8 cellular contexts compared by ENCODE assay signal in genomic region chr15:65305144-65305758, GRCh38. TPM values are rescaled to one million over a fixed set of nuclear protein-coding genes. Genes with fewer than 3 reads are reported as not detected.
DNase-seq lines count a peak whose midpoint lies in the region; ATAC-seq and TF ChIP-seq lines count a peak whose summit lies in the region.

No MANE protein-coding gene starts in this region.

- no peak overlapping the region for H2BK15ac ChIP-seq in neuronal stem cell (ENCODE audit: low read length)

- H3K4ac ChIP-seq in neuronal stem cell (ENCODE audit: low read length) = no peak overlapping the region

- intact Hi-C loops in posterior vena cava (cut with DNase I) = no loop called here

- no peak overlapping the region for H4K91ac ChIP-seq in neuronal stem cell (ENCODE audit: low read depth, low read length, poor library complexity)

- H3K4me3 ChIP-seq in MM.1S (ENCODE audit: low read length) = peak overlapping the region; percentile 31; the same call in 1 of the 2 replicates
- H3K4me3 ChIP-seq in ectodermal cell (ENCODE audit: insufficient read depth, low read depth, low read length) = no peak overlapping the region
- no peak overlapping the region for H3K4me3 ChIP-seq in neuronal stem cell (ENCODE audit: low read length in 2 of 2)

- H3K36me3 ChIP-seq in MM.1S (replicated peaks; ENCODE audit: insufficient read depth, low read length) (no peaks in the 10 kb centered on the region), ectodermal cell (ENCODE audit: control insufficient read depth, insufficient read depth, low read length) (no peaks in the 10 kb centered on the region), neuronal stem cell (replicated peaks in 1 of 2; ENCODE audit: control insufficient read depth in 2 of 2, insufficient read depth in 2 of 2, low read length in 2 of 2) (no peaks in the 10 kb centered on the region)

- no peak overlapping the region for H2BK12ac ChIP-seq in neuronal stem cell (ENCODE audit: low read length)

- H2AK5ac ChIP-seq in neuronal stem cell (ENCODE audit: low read depth, low read length) = no peak overlapping the region

- H3K4me2 ChIP-seq in MM.1S (ENCODE audit: low read depth, low read length) (peak overlapping the region; percentile 70), neuronal stem cell (ENCODE audit: insufficient read depth, low read length, poor library complexity, severe bottlenecking) (no peak overlapping the region)

- WGBS in ectodermal cell, 2 experiments = 72 to 74% methylated on average over 14 of the region's 14 CpGs
- WGBS in neuronal stem cell (ENCODE audit: extremely low coverage in 2 of 2, insufficient read length in 2 of 2, insufficient replicate concordance in 1 of 2), 2 donors = no CpG with 5 or more reads among the region's 14 CpGs

- DNase-seq in MM.1S (no peak), neuronal stem cell (ENCODE audit: low spot score) (no peak), DMS79 (lab: John Stamatoyannopoulos, UW) (no peak), posterior vena cava (ENCODE audit: low spot score) (no peak)

- H4K8ac ChIP-seq in neuronal stem cell (ENCODE audit: low read depth, low read length) = no peak overlapping the region

- no peaks in the 10 kb centered on the region for H3K9me2 ChIP-seq in MM.1S (replicated peaks; ENCODE audit: insufficient read depth, low read length)

- ATAC-seq in GM21390 (IDR thresholded peaks at IDR 0.05; ENCODE audit: unreplicated experiment) = peak; percentile 25
- no peak for ATAC-seq in HG03460 (IDR thresholded peaks at IDR 0.05; ENCODE audit: unreplicated experiment)
- ATAC-seq in GM19324 (IDR thresholded peaks at IDR 0.05; ENCODE audit: low FRiP score, unreplicated experiment) = no peak

- no peak overlapping the region for H2BK5ac ChIP-seq in neuronal stem cell (ENCODE audit: low read length)

- TF ChIP-seq CTCF in MM.1S (IDR thresholded peaks at IDR 0.05; ENCODE audit: low read length) = no peak

- H3K27ac ChIP-seq in MM.1S (ENCODE audit: low read length) (peak overlapping the region; percentile 65; the same call in 1 of the 2 replicates), ectodermal cell (ENCODE audit: insufficient read depth, low read depth, low read length, poor library complexity, severe bottlenecking) (peak overlapping the region; percentile 100), neuronal stem cell (replicated peaks; ENCODE audit: low read length) (peak overlapping the region; percentile 36)

- H3K79me2 ChIP-seq in MM.1S (ENCODE audit: low read length) = no peaks in the 10 kb centered on the region

- H3K27me3 ChIP-seq in MM.1S (replicated peaks; ENCODE audit: insufficient read depth, low read length) (no peaks in the 10 kb centered on the region), ectodermal cell (ENCODE audit: control insufficient read depth, insufficient read depth, low read length, poor library complexity, severe bottlenecking) (no peaks in the 10 kb centered on the region), neuronal stem cell (ENCODE audit: control insufficient read depth in 3 of 3, insufficient read depth in 3 of 3, low read depth in 1 of 3, low read length in 3 of 3) (no peaks in the 10 kb centered on the region)

- no peaks in the 10 kb centered on the region for H4K20me1 ChIP-seq in MM.1S (ENCODE audit: insufficient read depth, low read length)

- H2AFZ ChIP-seq in MM.1S (ENCODE audit: low read length) (no peak overlapping the region), neuronal stem cell (ENCODE audit: low read length) (no peak overlapping the region)

- H3K4me1 ChIP-seq in MM.1S (ENCODE audit: low read length) = no peaks in the 10 kb centered on the region
- H3K4me1 ChIP-seq in ectodermal cell (ENCODE audit: control insufficient read depth, insufficient read depth, low read length) = peaks cover 9% of the 10 kb centered on the region
- peaks cover 3 to 8% of the 10 kb centered on the region in 2 donors for H3K4me1 ChIP-seq in neuronal stem cell (ENCODE audit: control insufficient read depth in 2 of 2, insufficient read depth in 1 of 2, low read depth in 1 of 2, low read length in 2 of 2)

- no peak overlapping the region for H3K23ac ChIP-seq in neuronal stem cell (ENCODE audit: low read depth, low read length, poor library complexity)

- peaks cover 1% of the 10 kb centered on the region for H3K79me1 ChIP-seq in neuronal stem cell (ENCODE audit: low read depth, low read length)

- H2BK120ac ChIP-seq in neuronal stem cell (ENCODE audit: low read depth, low read length) = no peak overlapping the region

- peak overlapping the region; percentile 72; the same call in 1 of the 2 replicates for H3K9ac ChIP-seq in MM.1S (ENCODE audit: low read length)
- H3K9ac ChIP-seq in neuronal stem cell (ENCODE audit: low read depth, low read length, poor library complexity) = no peak overlapping the region

- H3K14ac ChIP-seq in neuronal stem cell (ENCODE audit: low read length) = no peak overlapping the region

- peaks cover 21% of the 10 kb centered on the region for H3F3A ChIP-seq in MM.1S (ENCODE audit: insufficient read depth, low read length)

- H3K9me3 ChIP-seq in MM.1S (replicated peaks; ENCODE audit: insufficient read depth, low read length) (no peaks in the 10 kb centered on the region), ectodermal cell (ENCODE audit: control insufficient read depth, low read length) (no peaks in the 10 kb centered on the region), neuronal stem cell (replicated peaks in 1 of 2; ENCODE audit: control insufficient read depth in 2 of 2, insufficient read depth in 1 of 2, low read depth in 1 of 2, low read length in 2 of 2) (no peaks in the 10 kb centered on the region)

- no peak overlapping the region for H3K18ac ChIP-seq in neuronal stem cell (ENCODE audit: low read length)

RNA-seq across cellular contexts. Expression of gene RNU5B-1, which starts 0.8 kb away (rescaled TPM):
- 3,351 TPM for polyA plus RNA-seq in ectodermal cell (2013, experiment 1 of 4)
- 2,924 TPM for polyA plus RNA-seq in ectodermal cell (2013, experiment 2 of 4)
- 25,369 TPM for polyA plus RNA-seq in ectodermal cell (2013, experiment 3 of 4)
- 11,389 TPM for polyA plus RNA-seq in ectodermal cell (2013, experiment 4 of 4)
- polyA plus RNA-seq in neuronal stem cell (2013, experiment 1 of 2) = not detected
- not detected for polyA plus RNA-seq in neuronal stem cell (2013, experiment 2 of 2)
- total RNA-seq in posterior vena cava = 100 to 1,000 TPM in 1 of 2 donors, 10 to 100 TPM in 1; 95.0 to 102 TPM

RNA-seq across cellular contexts. Expression of gene RNU5A-1, which starts 9.4 kb away (rescaled TPM):
- polyA plus RNA-seq in ectodermal cell (2013, experiment 1 of 4) = 1,228 TPM
- 819 TPM for polyA plus RNA-seq in ectodermal cell (2013, experiment 2 of 4)
- polyA plus RNA-seq in ectodermal cell (2013, experiment 3 of 4) = 13,838 TPM
- polyA plus RNA-seq in ectodermal cell (2013, experiment 4 of 4) = 7,524 TPM
- not detected for polyA plus RNA-seq in neuronal stem cell (2013, experiment 1 of 2)
- polyA plus RNA-seq in neuronal stem cell (2013, experiment 2 of 2) = not detected
- not detected for total RNA-seq in posterior vena cava

RNA-seq across cellular contexts. Expression of gene PARP16, which starts 18.6 kb away (rescaled TPM):
- 14.2 TPM for polyA plus RNA-seq in ectodermal cell (2013, experiment 1 of 4)
- 11.1 TPM for polyA plus RNA-seq in ectodermal cell (2013, experiment 2 of 4)
- 11.7 TPM for polyA plus RNA-seq in ectodermal cell (2013, experiment 3 of 4)
- 11.4 TPM for polyA plus RNA-seq in ectodermal cell (2013, experiment 4 of 4)
- polyA plus RNA-seq in neuronal stem cell (2013, experiment 1 of 2) = 11.4 TPM
- polyA plus RNA-seq in neuronal stem cell (2013, experiment 2 of 2) = 12.0 TPM
- 1 to 10 TPM; 7.4 TPM for total RNA-seq in posterior vena cava

Comparison
In these comparisons a context has a peak if more than half of its experiments do, and no peak if none do; other contexts are left out.
1. H3K27ac ChIP-seq: peak in every context shown above with its lines; median percentile 100 in ectodermal cell; 65 in MM.1S; 36 in neuronal stem cell.